In the genomic region with DNA sequence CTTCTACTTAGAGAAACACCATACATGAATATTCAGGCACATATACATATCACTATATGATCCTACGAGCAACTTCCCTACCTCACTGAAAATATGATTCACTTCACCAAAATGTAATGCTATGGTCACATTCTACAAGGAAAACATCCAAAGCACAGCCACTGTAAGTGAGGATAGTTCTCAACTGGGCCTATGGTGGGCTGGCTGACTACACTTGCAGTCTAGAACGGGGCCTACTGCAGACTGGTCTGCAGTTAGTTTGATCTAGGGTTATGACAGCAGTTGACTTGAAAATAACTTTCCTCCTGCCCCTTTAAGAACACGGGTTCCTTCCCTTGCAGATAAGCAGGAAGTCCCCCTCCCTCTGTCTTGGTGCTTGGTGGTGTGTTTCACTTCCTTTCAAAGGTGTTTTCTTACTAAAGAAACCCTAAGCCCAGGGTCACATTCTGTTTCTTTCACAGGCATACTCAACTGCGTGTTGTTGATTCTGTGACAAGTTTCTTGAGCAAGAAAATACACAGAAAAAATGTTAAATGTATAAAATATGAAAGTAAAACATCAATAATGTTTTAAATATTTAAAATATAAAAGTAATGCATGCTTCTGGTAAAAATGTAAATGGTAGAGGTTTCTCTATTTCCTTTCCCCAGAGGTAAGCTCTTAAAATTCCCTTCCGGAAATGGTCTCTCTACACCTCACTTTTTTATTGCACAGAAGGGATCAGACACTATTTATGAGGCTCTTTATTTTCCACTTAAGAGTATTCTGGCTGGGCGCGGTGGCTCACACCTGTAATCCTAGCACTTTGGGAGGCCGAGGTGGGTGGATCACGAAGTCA, we compare ENCODE assay signal across 9 cellular contexts. TPM values are rescaled to one million over a fixed set of nuclear protein-coding genes. Genes with fewer than 3 reads are reported as not detected.
DNase-seq lines count a peak whose midpoint lies in the region; ATAC-seq and TF ChIP-seq lines count a peak whose summit lies in the region.
"Had no signal": no experiment of that assay in that cellular context is flagged by ENCODE, and none has a peak within 500 bp of the region (broad histone marks: within the 10 kb centered on the region; RNA-seq: fewer than 3 reads in every experiment).

No MANE protein-coding gene starts in this region.

- H3K27ac Mint-ChIP-seq in T-helper 2 cell treated with Interferon-gamma antibody and Interleukin-4, amounts not matched to agents 5 μg/mL and 100 μg/mL, for 36 hours, result peak overlapping the region; percentile 97
- peak overlapping the region; percentile 96 to 99 (median 97) for H3K27ac Mint-ChIP-seq in naive thymus-derived CD4-positive, alpha-beta T cell

- peaks cover 1% of the 10 kb centered on the region for H3K36me3 Mint-ChIP-seq in T-helper 2 cell treated with Interferon-gamma antibody and Interleukin-4, amounts not matched to agents 5 μg/mL and 100 μg/mL, for 36 hours (ENCODE audit: low read depth)
- H3K36me3 Mint-ChIP-seq in naive thymus-derived CD4-positive, alpha-beta T cell, result peaks cover 0 to 6% (median 0%) of the 10 kb centered on the region in 5 donors

- peak overlapping the region; percentile 83 for H3K27ac ChIP-seq in naive thymus-derived CD4-positive, alpha-beta T cell (ENCODE audit: low read depth, low read length)
- H3K27ac ChIP-seq in WERI-Rb-1, result no peak overlapping the region
- H3K27ac ChIP-seq: VCaP had no signal

- H3K4me3 Mint-ChIP-seq in T-helper 2 cell treated with Interferon-gamma antibody and Interleukin-4, amounts not matched to agents 5 μg/mL and 100 μg/mL, for 36 hours, result peak overlapping the region; percentile 87
- peak overlapping the region; percentile 77 to 94 (median 88) for H3K4me3 Mint-ChIP-seq in naive thymus-derived CD4-positive, alpha-beta T cell

- DNase-seq in GDM1 (lab: John Stamatoyannopoulos, UW), result peak; percentile 89
- DNase-seq in T-helper 2 cell treated with Interferon-gamma antibody and Interleukin-4, amounts not matched to agents 5 μg/mL and 100 μg/mL, for 36 hours (ENCODE audit: low spot score), result peak; percentile 52
- DNase-seq in dermis blood vessel endothelial cell, result peak; percentile 61
- peak in 7 of 9 donors; percentile 74 to 88 (median 85) for DNase-seq in naive thymus-derived CD4-positive, alpha-beta T cell
- DNase-seq in WERI-Rb-1, result no peak
- DNase-seq in NCI-H774 (lab: John Stamatoyannopoulos, UW), result no peak

- intact Hi-C loops in naive thymus-derived CD4-positive, alpha-beta T cell (cut with micrococcal nuclease), result loop anchor here (1.0 to 10.0 kb wide), 5 partner anchors 13 to 1078 kb away; partner anchors contain the start of genes OFD1 (in 2 of the 2), TRAPPC2 (in 2 of the 2) and TCEANC (in 1 of the 2)

- POLR2A ChIA-PET in naive thymus-derived CD4-positive, alpha-beta T cell (lab: Charles Lee), result interaction anchor here (0.6 to 18.7 kb wide), 16 partner anchors 9 to 746 kb away, joined by 3 to 1267 read pairs (median 4); partner anchors contain the start of gene TMSB4X

- no peaks in the 10 kb centered on the region for H3K9me3 Mint-ChIP-seq in T-helper 2 cell treated with Interferon-gamma antibody and Interleukin-4, amounts not matched to agents 5 μg/mL and 100 μg/mL, for 36 hours
- peaks cover 0 to 2% (median 0%) of the 10 kb centered on the region in 11 donors for H3K9me3 Mint-ChIP-seq in naive thymus-derived CD4-positive, alpha-beta T cell

- H3K4me3 ChIP-seq in naive thymus-derived CD4-positive, alpha-beta T cell (ENCODE audit: low read length), result peak overlapping the region; percentile 66
- no peak overlapping the region for H3K4me3 ChIP-seq in WERI-Rb-1 (ENCODE audit: low read depth, low read length)

- no peak for TF ChIP-seq CTCF in WERI-Rb-1 (IDR thresholded peaks at IDR 0.05; ENCODE audit: low read depth, low read length)

- no peaks in the 10 kb centered on the region for H3K27me3 ChIP-seq in naive thymus-derived CD4-positive, alpha-beta T cell (ENCODE audit: control insufficient read depth in 2 of 2, insufficient read depth in 2 of 2, low read length in 2 of 2)
- no peaks in the 10 kb centered on the region for H3K27me3 ChIP-seq in WERI-Rb-1 (ENCODE audit: insufficient read depth, low read depth, severe bottlenecking)

- H3K4me1 ChIP-seq in naive thymus-derived CD4-positive, alpha-beta T cell (ENCODE audit: control insufficient read depth in 2 of 2, insufficient read depth in 2 of 2, low read length in 2 of 2), result peaks cover 76% of the 10 kb centered on the region in 2 donors

- peak; percentile 54 for ATAC-seq in GM21423 (IDR thresholded peaks at IDR 0.05; ENCODE audit: unreplicated experiment)
- ATAC-seq in HG03575 (IDR thresholded peaks at IDR 0.05; ENCODE audit: extremely low read depth, insufficient number of reproducible peaks, low FRiP score, unreplicated experiment), result peak; percentile 50
- ATAC-seq in naive thymus-derived CD4-positive, alpha-beta T cell, result peak; percentile 88

- CTCF ChIA-PET in naive thymus-derived CD4-positive, alpha-beta T cell (lab: Charles Lee), result interaction anchor here (0.9 to 4.3 kb wide), 6 partner anchors 10 to 531 kb away, joined by 3 to 36 read pairs (median 4); partner anchors contain the start of gene TMSB4X

- no peaks in the 10 kb centered on the region for H3K9me3 ChIP-seq in naive thymus-derived CD4-positive, alpha-beta T cell (ENCODE audit: control insufficient read depth in 2 of 3, low read length in 3 of 3)
- H3K9me3 ChIP-seq in WERI-Rb-1 (ENCODE audit: severe bottlenecking), result no peaks in the 10 kb centered on the region

- H3K36me3 ChIP-seq in naive thymus-derived CD4-positive, alpha-beta T cell (ENCODE audit: control insufficient read depth in 2 of 3, insufficient read depth in 3 of 3, low read length in 3 of 3), result no peaks in the 10 kb centered on the region
- H3K36me3 ChIP-seq in WERI-Rb-1, result no peaks in the 10 kb centered on the region

- H3K4me1 Mint-ChIP-seq in T-helper 2 cell treated with Interferon-gamma antibody and Interleukin-4, amounts not matched to agents 5 μg/mL and 100 μg/mL, for 36 hours (ENCODE audit: low read depth), result peaks cover 60% of the 10 kb centered on the region
- H3K4me1 Mint-ChIP-seq in naive thymus-derived CD4-positive, alpha-beta T cell, result peaks cover 25 to 90% (median 71%) of the 10 kb centered on the region in 7 donors

- H3K27me3 Mint-ChIP-seq in T-helper 2 cell treated with Interferon-gamma antibody and Interleukin-4, amounts not matched to agents 5 μg/mL and 100 μg/mL, for 36 hours (ENCODE audit: low read depth), result no peaks in the 10 kb centered on the region
- no peaks in the 10 kb centered on the region for H3K27me3 Mint-ChIP-seq in naive thymus-derived CD4-positive, alpha-beta T cell

RNA-seq across cellular contexts. Expression of gene TMSB4X, which starts 18.0 kb away (rescaled TPM):
- total RNA-seq in dermis blood vessel endothelial cell, result 8,354 and 18,147 TPM in 2 replicates
- total RNA-seq in naive thymus-derived CD4-positive, alpha-beta T cell, result over 10,000 TPM in 1 of 5 experiments, 1,000 to 10,000 TPM in 4; 3,911 to 13,454 (median 4,935) TPM
- polyA plus RNA-seq in naive thymus-derived CD4-positive, alpha-beta T cell, result over 10,000 TPM; 26,512 to 30,787 TPM

RNA-seq across cellular contexts. Expression of gene TLR8, which starts 50.5 kb away (rescaled TPM):
- total RNA-seq in dermis blood vessel endothelial cell, result not detected in 2 replicates
- 10 to 100 TPM in 1 of 5 experiments, under 1 TPM in 3, not detected in 1; 0.35 to 15.2 (median 0.51) TPM for total RNA-seq in naive thymus-derived CD4-positive, alpha-beta T cell
- polyA plus RNA-seq in naive thymus-derived CD4-positive, alpha-beta T cell, result not detected

Comparison
In these comparisons a context has a peak if more than half of its experiments do, and no peak if none do; other contexts are left out.
1. DNase-seq: peak in GDM1 (single experiment), T-helper 2 cell treated with Interferon-gamma antibody and Interleukin-4, amounts not matched to agents 5 μg/mL and 100 μg/mL, for 36 hours (single experiment), dermis blood vessel endothelial cell (single experiment) and naive thymus-derived CD4-positive, alpha-beta T cell (7 of 9); none in WERI-Rb-1 (single experiment) and NCI-H774 (single experiment).
2. Peak in every context shown above with its lines, with median percentiles within 50 percentile points of each other: ATAC-seq.